8 cellular contexts compared by ENCODE assay signal in the genomic region with DNA sequence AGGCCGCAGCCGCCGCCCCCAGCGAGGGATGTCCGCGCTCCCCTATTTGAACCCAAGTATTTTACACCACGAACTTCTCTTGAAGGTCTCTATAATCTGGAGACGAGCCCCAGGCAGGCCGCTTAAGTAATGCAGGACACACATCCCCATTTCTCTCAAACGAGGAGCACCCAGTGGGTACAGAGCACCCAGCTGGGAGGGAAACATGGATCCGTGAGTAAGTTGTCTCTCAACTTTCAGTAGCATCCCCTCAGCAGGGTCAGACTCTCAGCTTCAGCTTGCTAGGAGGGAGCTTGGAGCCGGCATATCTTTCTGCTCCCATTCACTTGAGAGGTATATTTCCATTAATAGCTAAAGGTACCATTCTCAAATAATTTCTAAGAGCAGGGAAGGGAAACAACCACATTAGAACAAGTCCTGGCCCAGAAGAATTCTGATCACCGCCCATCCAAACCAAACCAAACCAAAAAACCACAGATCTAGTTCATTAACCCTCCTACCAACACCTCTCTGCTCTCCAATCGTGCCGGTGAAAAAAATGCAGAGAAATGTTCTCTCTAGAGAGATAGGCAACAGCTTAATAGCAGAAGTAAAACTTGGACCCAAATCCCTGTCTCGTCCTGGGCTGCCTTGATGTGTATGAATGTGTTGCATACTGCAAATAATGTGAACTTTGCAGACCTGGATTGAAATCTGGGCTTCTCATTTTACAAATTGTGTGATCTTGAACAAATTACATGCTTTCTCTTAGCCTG. TPM values are rescaled to one million over a fixed set of nuclear protein-coding genes. Genes with fewer than 3 reads are reported as not detected.
DNase-seq lines count a peak whose midpoint lies in the region; ATAC-seq, FAIRE-seq and TF ChIP-seq lines count a peak whose summit lies in the region.

No MANE protein-coding gene starts in this region.

- H3K4me1 Mint-ChIP-seq in CD4-positive, CD25-positive, alpha-beta regulatory T cell = peaks cover 27 to 37% (median 31%) of the 10 kb centered on the region in 4 donors
- H3K4me1 Mint-ChIP-seq in astrocyte (ENCODE audit: low read depth, unreplicated experiment) = peaks cover 8% of the 10 kb centered on the region

- H3K79me2 ChIP-seq in Loucy (ENCODE audit: insufficient read depth, low read length) = no peaks in the 10 kb centered on the region
- H3K79me2 ChIP-seq in astrocyte (ENCODE audit: insufficient read depth, low read length) = no peaks in the 10 kb centered on the region

- H3K4me1 ChIP-seq in CD4-positive, CD25-positive, alpha-beta regulatory T cell (ENCODE audit: control insufficient read depth, insufficient read depth, low read length, poor library complexity, severe bottlenecking) = peaks cover 16% of the 10 kb centered on the region
- peaks cover 26% of the 10 kb centered on the region for H3K4me1 ChIP-seq in Loucy (ENCODE audit: insufficient read depth, low read length, poor library complexity, severe bottlenecking)
- H3K4me1 ChIP-seq in astrocyte (ENCODE audit: insufficient read depth, low read length) = no peaks in the 10 kb centered on the region

- H3K27ac ChIP-seq in CD4-positive, CD25-positive, alpha-beta regulatory T cell (ENCODE audit: insufficient read depth, low read length, poor library complexity, severe bottlenecking) = peak overlapping the region; percentile 78
- H3K27ac ChIP-seq in astrocyte (ENCODE audit: low read depth, low read length) = no peak overlapping the region
- H3K27ac ChIP-seq in skin epidermis = peak overlapping the region; percentile 70 to 93 (median 86)

- peak overlapping the region; percentile 77 for H3K4me3 ChIP-seq in CD4-positive, CD25-positive, alpha-beta regulatory T cell (ENCODE audit: low read depth, low read length)
- peak overlapping the region; percentile 76 for H3K4me3 ChIP-seq in Loucy (ENCODE audit: low read length, poor library complexity, severe bottlenecking)
- H3K4me3 ChIP-seq in astrocyte (ENCODE audit: insufficient read depth, low read depth, low read length) = peak overlapping the region; percentile 60
- H3K4me3 ChIP-seq in iPS-18c (ENCODE audit: insufficient read depth, low read depth, low read length) = peak overlapping the region; percentile 79
- peak overlapping the region; percentile 90 to 100 (median 97) for H3K4me3 ChIP-seq in skin epidermis

- H4K20me1 ChIP-seq in Loucy (ENCODE audit: insufficient read depth, low read length, poor library complexity, severe bottlenecking) (no peaks in the 10 kb centered on the region), astrocyte (ENCODE audit: insufficient read depth, low read length) (no peaks in the 10 kb centered on the region)

- no peaks in the 10 kb centered on the region for H3K9me2 ChIP-seq in Loucy (replicated peaks; ENCODE audit: low read depth, low read length)

- peak overlapping the region; percentile 45 to 76 (median 66) for H3K27ac Mint-ChIP-seq in CD4-positive, CD25-positive, alpha-beta regulatory T cell
- H3K27ac Mint-ChIP-seq in astrocyte (ENCODE audit: unreplicated experiment) = peak overlapping the region; percentile 10

- H3K27me3 ChIP-seq in CD4-positive, CD25-positive, alpha-beta regulatory T cell (ENCODE audit: control insufficient read depth, insufficient read depth, low read length) = peaks cover 14% of the 10 kb centered on the region
- H3K27me3 ChIP-seq in Loucy (ENCODE audit: insufficient read depth, low read length, poor library complexity, severe bottlenecking) = no peaks in the 10 kb centered on the region
- H3K27me3 ChIP-seq in astrocyte (ENCODE audit: insufficient read depth, low read length) = peaks cover 13% of the 10 kb centered on the region

- H3K4me3 Mint-ChIP-seq in CD4-positive, CD25-positive, alpha-beta regulatory T cell = peak overlapping the region; percentile 89 to 91 (median 91)
- peak overlapping the region; percentile 87 for H3K4me3 Mint-ChIP-seq in astrocyte (ENCODE audit: unreplicated experiment)

- H3K36me3 ChIP-seq in CD4-positive, CD25-positive, alpha-beta regulatory T cell (ENCODE audit: control insufficient read depth, insufficient read depth, low read length) = no peaks in the 10 kb centered on the region
- H3K36me3 ChIP-seq in Loucy (ENCODE audit: insufficient read depth, low read length) (no peaks in the 10 kb centered on the region), astrocyte (ENCODE audit: insufficient read depth, low read length) (no peaks in the 10 kb centered on the region)

- peak in 1 of 3 donors; percentile 5 for DNase-seq in CD4-positive, CD25-positive, alpha-beta regulatory T cell
- DNase-seq in GM20000 (ENCODE audit: low spot score) (peak; percentile 51), astrocyte (ENCODE audit: low read depth) (no peak), H4 (ENCODE audit: low spot score) (no peak), 8988T (no peak)

- peak overlapping the region; percentile 73 for H3K4me2 ChIP-seq in Loucy (ENCODE audit: low read depth, low read length, poor library complexity, severe bottlenecking)
- peak overlapping the region; percentile 81 for H3K4me2 ChIP-seq in astrocyte (ENCODE audit: low read length)

- H3F3A ChIP-seq in Loucy (ENCODE audit: low read depth) = 0 out of 2 replicates have a peak, but pooled peaks cover 4% of the 10 kb centered on the region

- H3K36me3 Mint-ChIP-seq in CD4-positive, CD25-positive, alpha-beta regulatory T cell = no peaks in the 10 kb centered on the region
- H3K36me3 Mint-ChIP-seq in astrocyte (ENCODE audit: low read depth, unreplicated experiment) = no peaks in the 10 kb centered on the region

- H3K9me3 Mint-ChIP-seq in CD4-positive, CD25-positive, alpha-beta regulatory T cell = peaks cover 0 to 1% (median 0%) of the 10 kb centered on the region in 7 donors
- peaks cover 3% of the 10 kb centered on the region for H3K9me3 Mint-ChIP-seq in astrocyte (ENCODE audit: unreplicated experiment)

- H2AFZ ChIP-seq in Loucy (ENCODE audit: low read length) (peak overlapping the region; percentile 81), astrocyte (ENCODE audit: low read depth, low read length) (peak overlapping the region; percentile 55)

- no peak for TF ChIP-seq CTCF in GM20000 (IDR thresholded peaks at IDR 0.05; ENCODE audit: extremely low read depth, missing control alignments)
- no peak for TF ChIP-seq CTCF in Loucy (conservative IDR thresholded peaks at IDR 0.05; ENCODE audit: low read length)
- no peak for TF ChIP-seq CTCF in astrocyte (IDR thresholded peaks at IDR 0.05; ENCODE audit: insufficient read depth, low read depth, low read length)

- no peak for FAIRE-seq in astrocyte (lab: Jason Lieb, UNC)

- H3K9me3 ChIP-seq in CD4-positive, CD25-positive, alpha-beta regulatory T cell (ENCODE audit: control insufficient read depth in 2 of 2, low read length in 2 of 2) = peaks cover 0 to 2% of the 10 kb centered on the region in 2 experiments
- H3K9me3 ChIP-seq in Loucy (ENCODE audit: insufficient read depth, low read depth, low read length) (no peaks in the 10 kb centered on the region), astrocyte (ENCODE audit: insufficient read depth, low read depth, low read length) (no peaks in the 10 kb centered on the region), iPS-18c (ENCODE audit: control insufficient read depth, insufficient read depth, low read length) (peaks cover 4% of the 10 kb centered on the region)

- peaks cover 14% of the 10 kb centered on the region for H3K27me3 Mint-ChIP-seq in CD4-positive, CD25-positive, alpha-beta regulatory T cell
- H3K27me3 Mint-ChIP-seq in astrocyte (ENCODE audit: low read depth, unreplicated experiment) = peaks cover 2% of the 10 kb centered on the region

- ATAC-seq in CD4-positive, CD25-positive, alpha-beta regulatory T cell (ENCODE audit: low read depth in 2 of 2) = no peak

- peak overlapping the region; percentile 80 for H3K9ac ChIP-seq in Loucy (ENCODE audit: low read depth, low read length, poor library complexity, severe bottlenecking)
- H3K9ac ChIP-seq in astrocyte (ENCODE audit: low read length) = peak overlapping the region; percentile 70

RNA-seq across cellular contexts. Expression of a gene that starts 0.9 kb away (rescaled TPM):
- 10.3 TPM for total RNA-seq in CD4-positive, CD25-positive, alpha-beta regulatory T cell
- 1 to 10 TPM; 5.1 to 8.2 (median 7.1) TPM for polyA plus RNA-seq in CD4-positive, CD25-positive, alpha-beta regulatory T cell
- 20.4 and 21.4 TPM in 2 replicates for total RNA-seq in astrocyte
- total RNA-seq in H4 (2014; rRNA removed; shearing (Covaris generic)) = 15.8 and 19.2 TPM in 2 replicates
